16 cellular contexts compared by ENCODE assay signal in genomic region chr6:149727793-149728498, GRCh38. TPM values are rescaled to one million over a fixed set of nuclear protein-coding genes. Genes with fewer than 3 reads are reported as not detected.
DNase-seq lines count a peak whose midpoint lies in the region; ATAC-seq and TF ChIP-seq lines count a peak whose summit lies in the region.
"Had no signal": no experiment of that assay in that cellular context is flagged by ENCODE, and none has a peak within 500 bp of the region (broad histone marks: within the 10 kb centered on the region; RNA-seq: fewer than 3 reads in every experiment).

No MANE protein-coding gene starts in this region.

- intact Hi-C loops in colonic mucosa (cut with DNase I) (no loop called here), Calu3 (cut with micrococcal nuclease; ENCODE audit: unreplicated experiment) (no loop called here)

- no peak for DNase-seq in activated naive CD8-positive, alpha-beta T cell treated with anti-CD3 and anti-CD28 coated beads, Interleukin-2, amount 50 U/mL, for 24 hours
- DNase-seq in NOMO-1 treated with DMSO at 0.1 percent for 48 hours (lab: John Stamatoyannopoulos, UW; ENCODE audit: unreplicated experiment) (peak; percentile 84), colonic mucosa (no peak), Calu3 (no peak)
- DNase-seq: activated CD4-positive, CD25-positive, alpha-beta regulatory T cell treated with anti-CD3 and anti-CD28 coated beads, Interleukin-2, amount 50 U/mL, for 72 hours; DND-41; midbrain; MM.1S; NCI-H2171 had no signal

- no peaks in the 10 kb centered on the region for H3K4me1 ChIP-seq in colonic mucosa
- H3K4me1 ChIP-seq: parathyroid adenoma had no signal

- H3K4me3 ChIP-seq in colonic mucosa: no peak overlapping the region
- H3K4me3 ChIP-seq: suprapubic skin had no signal

- H3K9ac ChIP-seq in colonic mucosa (ENCODE audit: low read depth in 2 of 2, low read length in 2 of 2): no peak overlapping the region
- H3K9ac ChIP-seq: parathyroid adenoma had no signal

- CTCF ChIA-PET in Calu3 (lab: Charles Lee): no interaction called here

- peak overlapping the region; percentile 30 for H3K27ac ChIP-seq in colonic mucosa
- H3K27ac ChIP-seq: parathyroid adenoma, suprapubic skin had no signal

- H3K4me3 Mint-ChIP-seq in activated naive CD8-positive, alpha-beta T cell: peak overlapping the region; percentile 33
- no peak overlapping the region for H3K4me3 Mint-ChIP-seq in activated naive CD8-positive, alpha-beta T cell treated with anti-CD3 and anti-CD28 coated beads, Interleukin-2, amount 50 U/mL, for 24 hours
- no peak overlapping the region for H3K4me3 Mint-ChIP-seq in stimulated activated memory B cell treated with anti-CD40 and anti-IgM and Interleukin-4, amounts not matched to agents 10 μg/mL and 1 μg/mL and 100 μg/mL, for 72 hours
- no peak overlapping the region for H3K4me3 Mint-ChIP-seq in Calu3 (ENCODE audit: low read depth, unreplicated experiment)
- H3K4me3 Mint-ChIP-seq: brain had no signal

- H3K27me3 Mint-ChIP-seq in activated naive CD8-positive, alpha-beta T cell: no peaks in the 10 kb centered on the region
- H3K27me3 Mint-ChIP-seq in activated naive CD8-positive, alpha-beta T cell treated with anti-CD3 and anti-CD28 coated beads, Interleukin-2, amount 50 U/mL, for 24 hours: no peaks in the 10 kb centered on the region
- H3K27me3 Mint-ChIP-seq in stimulated activated memory B cell treated with anti-CD40 and anti-IgM and Interleukin-4, amounts not matched to agents 10 μg/mL and 1 μg/mL and 100 μg/mL, for 72 hours: no peaks in the 10 kb centered on the region
- H3K27me3 Mint-ChIP-seq in Calu3 (ENCODE audit: unreplicated experiment): no peaks in the 10 kb centered on the region
- H3K27me3 Mint-ChIP-seq: brain had no signal

- no peaks in the 10 kb centered on the region for H3K9me3 Mint-ChIP-seq in activated naive CD8-positive, alpha-beta T cell (ENCODE audit: low read depth)
- H3K9me3 Mint-ChIP-seq in activated naive CD8-positive, alpha-beta T cell treated with anti-CD3 and anti-CD28 coated beads, Interleukin-2, amount 50 U/mL, for 24 hours: no peaks in the 10 kb centered on the region
- H3K9me3 Mint-ChIP-seq in stimulated activated memory B cell treated with anti-CD40 and anti-IgM and Interleukin-4, amounts not matched to agents 10 μg/mL and 1 μg/mL and 100 μg/mL, for 72 hours: no peaks in the 10 kb centered on the region
- no peaks in the 10 kb centered on the region for H3K9me3 Mint-ChIP-seq in Calu3 (ENCODE audit: low read depth, unreplicated experiment)
- H3K9me3 Mint-ChIP-seq: brain had no signal

- no TSS peak for BruUV-seq in Calu3 (replicated peaks; lab: Mats Ljungman, UMichigan)

- peaks cover 6% of the 10 kb centered on the region for H3K36me3 ChIP-seq in colonic mucosa

- peak overlapping the region; percentile 84 for H3K27ac Mint-ChIP-seq in activated naive CD8-positive, alpha-beta T cell
- H3K27ac Mint-ChIP-seq in activated naive CD8-positive, alpha-beta T cell treated with anti-CD3 and anti-CD28 coated beads, Interleukin-2, amount 50 U/mL, for 24 hours: no peak overlapping the region
- peak overlapping the region; percentile 4 for H3K27ac Mint-ChIP-seq in stimulated activated memory B cell treated with anti-CD40 and anti-IgM and Interleukin-4, amounts not matched to agents 10 μg/mL and 1 μg/mL and 100 μg/mL, for 72 hours
- H3K27ac Mint-ChIP-seq in Calu3 (ENCODE audit: unreplicated experiment): no peak overlapping the region
- H3K27ac Mint-ChIP-seq: brain had no signal

- H3K36me3 Mint-ChIP-seq in activated naive CD8-positive, alpha-beta T cell: peaks cover 4% of the 10 kb centered on the region
- peaks cover 40% of the 10 kb centered on the region for H3K36me3 Mint-ChIP-seq in activated naive CD8-positive, alpha-beta T cell treated with anti-CD3 and anti-CD28 coated beads, Interleukin-2, amount 50 U/mL, for 24 hours (ENCODE audit: low read depth)
- peaks cover 23% of the 10 kb centered on the region for H3K36me3 Mint-ChIP-seq in stimulated activated memory B cell treated with anti-CD40 and anti-IgM and Interleukin-4, amounts not matched to agents 10 μg/mL and 1 μg/mL and 100 μg/mL, for 72 hours
- H3K36me3 Mint-ChIP-seq in Calu3 (ENCODE audit: insufficient read depth, unreplicated experiment): peaks cover 29% of the 10 kb centered on the region

- peaks cover 18% of the 10 kb centered on the region for H3K4me1 Mint-ChIP-seq in activated naive CD8-positive, alpha-beta T cell (ENCODE audit: low read depth)
- H3K4me1 Mint-ChIP-seq in activated naive CD8-positive, alpha-beta T cell treated with anti-CD3 and anti-CD28 coated beads, Interleukin-2, amount 50 U/mL, for 24 hours: peaks cover 11% of the 10 kb centered on the region
- H3K4me1 Mint-ChIP-seq in stimulated activated memory B cell treated with anti-CD40 and anti-IgM and Interleukin-4, amounts not matched to agents 10 μg/mL and 1 μg/mL and 100 μg/mL, for 72 hours: peaks cover 12% of the 10 kb centered on the region
- no peaks in the 10 kb centered on the region for H3K4me1 Mint-ChIP-seq in Calu3 (ENCODE audit: low read depth, unreplicated experiment)

- TF ChIP-seq CTCF in colonic mucosa (IDR thresholded peaks at IDR 0.05): no peak
- TF ChIP-seq CTCF in Calu3 (IDR thresholded peaks at IDR 0.05; ENCODE audit: unreplicated experiment): no peak

- no peaks in the 10 kb centered on the region for H3K9me3 ChIP-seq in colonic mucosa
- H3K9me3 ChIP-seq: suprapubic skin had no signal

- ATAC-seq in activated naive CD8-positive, alpha-beta T cell treated with anti-CD3 and anti-CD28 coated beads, Interleukin-2, amount 50 U/mL, for 24 hours: no peak
- no peak for ATAC-seq in stimulated activated memory B cell treated with anti-CD40 and anti-IgM and Interleukin-4, amounts not matched to agents 10 μg/mL and 1 μg/mL and 100 μg/mL, for 72 hours
- ATAC-seq in activated CD4-positive, CD25-positive, alpha-beta regulatory T cell treated with anti-CD3 and anti-CD28 coated beads, Interleukin-2, amount 50 U/mL, for 24 hours: no peak
- no peak for ATAC-seq in GM21619 (IDR thresholded peaks at IDR 0.05; ENCODE audit: unreplicated experiment)

- H3K27me3 ChIP-seq in colonic mucosa: no peaks in the 10 kb centered on the region
- H3K27me3 ChIP-seq: suprapubic skin had no signal

RNA-seq across cellular contexts. Expression of gene LATS1, which starts 10.0 kb away (rescaled TPM):
- total RNA-seq in colonic mucosa (10 to 100 TPM; 17.2 to 26.5 TPM), Calu3 (2022) (20.0 and 20.7 TPM in 2 replicates)

RNA-seq across cellular contexts. Expression of gene NUP43, which starts 18.4 kb away (rescaled TPM):
- total RNA-seq in colonic mucosa: 10 to 100 TPM; 25.0 to 43.5 TPM
- total RNA-seq in Calu3 (2022): 38.4 and 42.8 TPM in 2 replicates

RNA-seq across cellular contexts. Expression of gene PCMT1, which starts 21.6 kb away (rescaled TPM):
- total RNA-seq in colonic mucosa (10 to 100 TPM; 65.5 to 74.0 TPM), Calu3 (2022) (56.8 and 63.4 TPM in 2 replicates)

Comparison
In these comparisons a context has a peak if more than half of its experiments do, and no peak if none do; other contexts are left out.
1. H3K27ac Mint-ChIP-seq: peak in activated naive CD8-positive, alpha-beta T cell (single experiment) and stimulated activated memory B cell treated with anti-CD40 and anti-IgM and Interleukin-4, amounts not matched to agents 10 μg/mL and 1 μg/mL and 100 μg/mL, for 72 hours (single experiment); none in activated naive CD8-positive, alpha-beta T cell treated with anti-CD3 and anti-CD28 coated beads, Interleukin-2, amount 50 U/mL, for 24 hours (single experiment) and Calu3 (single experiment).